Comparison of ENCODE assay signal across 1 cellular context in the genomic region with DNA sequence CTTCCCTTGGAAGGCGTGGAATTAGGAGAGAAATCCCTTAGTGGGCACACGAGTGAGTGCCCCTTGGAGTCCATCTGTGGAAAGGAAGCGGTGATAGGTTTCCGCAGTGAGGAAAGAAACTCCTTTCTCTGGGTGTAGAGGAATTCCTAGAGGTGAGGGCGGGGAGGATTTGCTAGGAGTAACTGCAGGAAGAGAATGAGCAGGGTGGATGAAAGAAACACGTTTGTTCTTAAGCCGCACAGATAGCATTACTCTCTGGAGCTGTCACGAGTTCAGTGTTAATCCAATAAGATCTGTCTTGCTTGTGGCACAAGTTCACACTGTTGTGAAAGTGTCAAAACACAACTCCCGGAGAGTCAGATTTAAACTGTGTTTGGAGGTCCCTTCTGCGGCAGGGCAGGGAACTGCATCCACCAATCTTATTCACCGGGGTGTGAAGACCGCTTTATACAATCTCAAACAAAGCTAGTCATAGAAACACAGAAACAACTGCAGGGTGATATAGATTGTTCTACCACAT.
A peak's percentile ranks its signal among the peaks of the same experiment; 100 is the strongest.
TF ChIP-seq lines count a peak whose summit lies in the region.

No MANE protein-coding gene starts in this region.

TF ChIP-seq in GM12878, 131 proteins besides CTCF, POLR2A, EP300 and RAD21 (continued from another document):
- TF ChIP-seq, protein P1, sequence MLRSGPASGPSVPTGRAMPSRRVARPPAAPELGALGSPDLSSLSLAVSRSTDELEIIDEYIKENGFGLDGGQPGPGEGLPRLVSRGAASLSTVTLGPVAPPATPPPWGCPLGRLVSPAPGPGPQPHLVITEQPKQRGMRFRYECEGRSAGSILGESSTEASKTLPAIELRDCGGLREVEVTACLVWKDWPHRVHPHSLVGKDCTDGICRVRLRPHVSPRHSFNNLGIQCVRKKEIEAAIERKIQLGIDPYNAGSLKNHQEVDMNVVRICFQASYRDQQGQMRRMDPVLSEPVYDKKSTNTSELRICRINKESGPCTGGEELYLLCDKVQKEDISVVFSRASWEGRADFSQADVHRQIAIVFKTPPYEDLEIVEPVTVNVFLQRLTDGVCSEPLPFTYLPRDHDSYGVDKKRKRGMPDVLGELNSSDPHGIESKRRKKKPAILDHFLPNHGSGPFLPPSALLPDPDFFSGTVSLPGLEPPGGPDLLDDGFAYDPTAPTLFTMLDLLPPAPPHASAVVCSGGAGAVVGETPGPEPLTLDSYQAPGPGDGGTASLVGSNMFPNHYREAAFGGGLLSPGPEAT (IDR thresholded peaks at IDR 0.05; ENCODE audit: low read depth): 0 out of 2 replicates have a peak, but pooled peaks have one; percentile 30
- TF ChIP-seq MTA2 (IDR thresholded peaks at IDR 0.05; ENCODE audit: low read depth): 0 out of 2 replicates have a peak, but pooled peaks have one; percentile 30
